8 cellular contexts compared by ENCODE assay signal in genomic region chr3:123328851-123329635, GRCh38.
DNase-seq lines count a peak whose midpoint lies in the region; ATAC-seq and TF ChIP-seq lines count a peak whose summit lies in the region.

No MANE protein-coding gene starts in this region.

- H3K27ac Mint-ChIP-seq in T-cell: no peak overlapping the region

- peak overlapping the region in 11 of 12 donors; percentile 33 to 97 (median 89) for H3K27ac ChIP-seq in heart left ventricle
- no peak overlapping the region for H3K27ac ChIP-seq in vagina

- no peaks in the 10 kb centered on the region for H3K9me3 Mint-ChIP-seq in T-cell

- DNase-seq in AG10803 (ENCODE audit: low read depth) (peak; percentile 35), GM19238 (ENCODE audit: insufficient read length, low spot score) (peak; percentile 76), NCI-H1092 (lab: John Stamatoyannopoulos, UW) (peak; percentile 15), T-cell (peak in 33 of 34 experiments; percentile 5 to 72 (median 59)), heart left ventricle (peak; percentile 68 to 86 (median 82)), putamen (ENCODE audit: low spot score) (peak; percentile 63), vagina (ENCODE audit: extremely low spot score in 2 of 2) (no peak)
- DNase-seq in activated naive CD8-positive, alpha-beta T cell treated with anti-CD3 and anti-CD28 coated beads, Interleukin-2, amount 50 U/mL, for 16 hours (ENCODE audit: low read depth, low spot score): peak; percentile 35

- 5 to 9% (median 8%) methylated on average over 11 to 13 of the region's 13 CpGs for WGBS in heart left ventricle, 4 donors

- CTCF ChIA-PET in T-cell (lab: Charles Lee): interaction anchor here (0.5 to 2.3 kb wide), 8 partner anchors 9 to 955 kb away, joined by 3 to 11 read pairs (median 4); no protein-coding TSS in a partner anchor

- intact Hi-C loops in heart left ventricle (cut with DNase I) (loop anchor here (1.0 to 5.0 kb wide), 9 partner anchors 118 to 233 kb away; partner anchors contain the start of gene ADCY5 (in 3 of the 10)), vagina (cut with DNase I) (loop anchor here (1.0 to 10.0 kb wide), 3 partner anchors 32 to 226 kb away; no protein-coding TSS in a partner anchor)

- H3K9me3 ChIP-seq in heart left ventricle (no peaks in the 10 kb centered on the region), vagina (no peaks in the 10 kb centered on the region)

- TF ChIP-seq POLR2A in heart left ventricle (IDR thresholded peaks at IDR 0.05) (no peak), vagina (IDR thresholded peaks at IDR 0.05) (no peak)

- H3K4me3 ChIP-seq in AG10803 (ENCODE audit: low read length) (no peak overlapping the region), heart left ventricle (no peak overlapping the region), vagina (no peak overlapping the region)

- POLR2A ChIA-PET in T-cell (lab: Charles Lee): no interaction called here

- ATAC-seq in T-cell (replicated peaks in 1 of 4): peak; percentile 59 to 76 (median 73)
- ATAC-seq in heart left ventricle: peak; percentile 30 to 58 (median 52)

- peaks cover 0 to 4% of the 10 kb centered on the region in 2 donors for H3K27me3 Mint-ChIP-seq in T-cell

- H3K4me1 Mint-ChIP-seq in T-cell: no peaks in the 10 kb centered on the region

- TF ChIP-seq CTCF in AG10803 (conservative IDR thresholded peaks at IDR 0.05; ENCODE audit: low read length) (peak; percentile 84), heart left ventricle (IDR thresholded peaks at IDR 0.05) (peak; percentile 87 to 97 (median 96)), vagina (IDR thresholded peaks at IDR 0.05) (peak; percentile 89 to 93 (median 92))

- H3K27me3 ChIP-seq in heart left ventricle: no peaks in the 10 kb centered on the region
- no peaks in the 10 kb centered on the region for H3K27me3 ChIP-seq in vagina

- H3K4me1 ChIP-seq in heart left ventricle: peaks cover 0 to 88% (median 32%) of the 10 kb centered on the region in 12 donors
- no peaks in the 10 kb centered on the region for H3K4me1 ChIP-seq in vagina

- peaks cover 0 to 31% (median 3%) of the 10 kb centered on the region in 9 donors for H3K36me3 ChIP-seq in heart left ventricle
- H3K36me3 ChIP-seq in vagina: no peaks in the 10 kb centered on the region

- no peaks in the 10 kb centered on the region for H3K36me3 Mint-ChIP-seq in T-cell

- H3K4me3 Mint-ChIP-seq in T-cell: no peak overlapping the region

Comparison
In these comparisons a context has a peak if more than half of its experiments do, and no peak if none do; other contexts are left out.
1. DNase-seq: peak in AG10803 (single experiment), GM19238 (single experiment), NCI-H1092 (single experiment), T-cell (33 of 34), activated naive CD8-positive, alpha-beta T cell treated with anti-CD3 and anti-CD28 coated beads, Interleukin-2, amount 50 U/mL, for 16 hours (single experiment), heart left ventricle (5 of 5) and putamen (single experiment); none in vagina (0 of 2).
2. Peak in every context shown above with its lines, with median percentiles within 50 percentile points of each other: CTCF ChIP-seq.